In genomic region chr2:179332903-179333302, GRCh38 we compare ENCODE assay signal across 16 cellular contexts.
A peak's percentile ranks its signal among the peaks of the same experiment; 100 is the strongest.
DNase-seq lines count a peak whose midpoint lies in the region; ATAC-seq and TF ChIP-seq lines count a peak whose summit lies in the region.
"Had no signal": no experiment of that assay in that cellular context is flagged by ENCODE, and none has a peak within 500 bp of the region (broad histone marks: within the 10 kb centered on the region; RNA-seq: fewer than 3 reads in every experiment).

No MANE protein-coding gene starts in this region.

- H3K79me2 ChIP-seq in GM23338 (replicated peaks; ENCODE audit: insufficient read depth) = no peaks in the 10 kb centered on the region

- H3K36me3 Mint-ChIP-seq in GM23338 (ENCODE audit: low read depth) = no peaks in the 10 kb centered on the region
- H3K36me3 Mint-ChIP-seq: natural killer cell had no signal

- no peak overlapping the region for H3K4me3 ChIP-seq in testis
- no peak overlapping the region for H3K4me3 ChIP-seq in GM23338

- H3K9me2 ChIP-seq in GM23338 (ENCODE audit: insufficient read depth) = no peaks in the 10 kb centered on the region

- H3K4me2 ChIP-seq in GM23338 = no peak overlapping the region

- ATAC-seq in GM23338 (no peak), GM21390 (IDR thresholded peaks at IDR 0.05; ENCODE audit: unreplicated experiment) (no peak)
- ATAC-seq: natural killer cell; stimulated activated naive CD8-positive, alpha-beta T cell treated with anti-CD3 and anti-CD28 coated beads, Interleukin-15, amount 100 ng/mL, for 72 hours had no signal

- H3K36me3 ChIP-seq in testis (ENCODE audit: low read depth, missing control alignments) = no peaks in the 10 kb centered on the region
- no peaks in the 10 kb centered on the region for H3K36me3 ChIP-seq in GM23338 (ENCODE audit: insufficient read depth)

- H4K20me1 ChIP-seq in GM23338 (replicated peaks; ENCODE audit: insufficient read depth) = no peaks in the 10 kb centered on the region

- 38 to 41% methylated on average over 2 of the region's 2 CpGs for WGBS in testis, 2 donors

- H3K4me3 Mint-ChIP-seq in GM23338 = no peak overlapping the region
- H3K4me3 Mint-ChIP-seq: dendritic cell treated with granulocyte-macrophage colony-stimulating factor and Interleukin-4, amounts not matched to agents 40 ng/mL and 50 ng/mL, for 4 days; natural killer cell; stimulated activated naive CD8-positive, alpha-beta T cell treated with anti-CD3 and anti-CD28 coated beads, Interleukin-15, amount 100 ng/mL, for 72 hours had no signal

- peaks cover 13% of the 10 kb centered on the region for H3K4me1 ChIP-seq in testis
- H3K4me1 ChIP-seq in GM23338 (ENCODE audit: insufficient read depth) = 0 out of 2 replicates have a peak, but pooled peaks cover 5% of the 10 kb centered on the region

- no peaks in the 10 kb centered on the region for H3F3A ChIP-seq in GM23338 (replicated peaks; ENCODE audit: low read depth)

- DNase-seq in NCI-H2029 (lab: John Stamatoyannopoulos, UW) (peak; percentile 0), NCI-H2029 treated with DMSO at 0.1 percent for 48 hours (lab: John Stamatoyannopoulos, UW) (no peak), astrocyte of the hippocampus (ENCODE audit: low read depth, low spot score) (peak; percentile 49), hepatic stellate cell (ENCODE audit: low spot score) (peak; percentile 21), testis (no peak), occipital lobe (lab: John Stamatoyannopoulos, UW) (no peak), GM23338 (ENCODE audit: low spot score) (no peak)
- DNase-seq: glutamatergic neuron; HCEC 1CT; MV-4-11; natural killer cell; stimulated activated naive CD8-positive, alpha-beta T cell treated with anti-CD3 and anti-CD28 coated beads, Interleukin-15, amount 100 ng/mL, for 72 hours; T-helper 1 cell had no signal

- H3K27me3 ChIP-seq in testis (no peaks in the 10 kb centered on the region), GM23338 (ENCODE audit: insufficient read depth) (no peaks in the 10 kb centered on the region)

- no peak for TF ChIP-seq POLR2A in testis (IDR thresholded peaks at IDR 0.05)

- peaks cover 3% of the 10 kb centered on the region; the same call in 1 of the 3 replicates for H3K9me3 Mint-ChIP-seq in GM23338
- H3K9me3 Mint-ChIP-seq: dendritic cell treated with granulocyte-macrophage colony-stimulating factor and Interleukin-4, amounts not matched to agents 40 ng/mL and 50 ng/mL, for 4 days; natural killer cell; stimulated activated naive CD8-positive, alpha-beta T cell treated with anti-CD3 and anti-CD28 coated beads, Interleukin-15, amount 100 ng/mL, for 72 hours had no signal

- no peaks in the 10 kb centered on the region for H3K27me3 Mint-ChIP-seq in GM23338 (ENCODE audit: insufficient read depth, low read depth, poor library complexity)
- H3K27me3 Mint-ChIP-seq: dendritic cell treated with granulocyte-macrophage colony-stimulating factor and Interleukin-4, amounts not matched to agents 40 ng/mL and 50 ng/mL, for 4 days had no signal

- H3K27ac ChIP-seq in testis = no peak overlapping the region
- H3K27ac ChIP-seq in GM23338 (ENCODE audit: low read depth) = no peak overlapping the region
- H3K27ac ChIP-seq: 22Rv1 had no signal

- H3K27ac Mint-ChIP-seq in GM23338 = no peak overlapping the region
- H3K27ac Mint-ChIP-seq: dendritic cell treated with granulocyte-macrophage colony-stimulating factor and Interleukin-4, amounts not matched to agents 40 ng/mL and 50 ng/mL, for 4 days; natural killer cell; stimulated activated naive CD8-positive, alpha-beta T cell treated with anti-CD3 and anti-CD28 coated beads, Interleukin-15, amount 100 ng/mL, for 72 hours had no signal

- H3K9me3 ChIP-seq in testis = no peaks in the 10 kb centered on the region

- intact Hi-C loops in testis (cut with DNase I; ENCODE audit: low total_unique reads) = no loop called here

- TF ChIP-seq CTCF in testis (IDR thresholded peaks at IDR 0.05) (no peak), GM23338 (conservative IDR thresholded peaks at IDR 0.05; ENCODE audit: low read depth in 2 of 2) (no peak)

- peaks cover 16% of the 10 kb centered on the region; the same call in 2 of the 3 replicates for H3K4me1 Mint-ChIP-seq in GM23338
- H3K4me1 Mint-ChIP-seq: natural killer cell; stimulated activated naive CD8-positive, alpha-beta T cell treated with anti-CD3 and anti-CD28 coated beads, Interleukin-15, amount 100 ng/mL, for 72 hours had no signal

- no peak overlapping the region for H2AFZ ChIP-seq in GM23338

TF ChIP-seq in GM23338, 12 proteins besides CTCF, POLR2A, EP300 and RAD21 (continues in another document):
- TF ChIP-seq REST (IDR thresholded peaks at IDR 0.05; ENCODE audit: unreplicated experiment) (no peak), EZH2 (IDR thresholded peaks at IDR 0.05; ENCODE audit: low read depth, unreplicated experiment) (no peak), ZNF331 (CRISPR knock-in tag; IDR thresholded peaks at IDR 0.05; ENCODE audit: low read depth) (no peak), POLR2AphosphoS5 (IDR thresholded peaks at IDR 0.05; ENCODE audit: low read depth) (no peak), EZH2phosphoT487 (IDR thresholded peaks at IDR 0.05; ENCODE audit: unreplicated experiment) (no peak), NANOG (IDR thresholded peaks at IDR 0.05; ENCODE audit: borderline replicate concordance) (no peak), CREB1 (CRISPR knock-in tag; IDR thresholded peaks at IDR 0.05; ENCODE audit: low read depth) (no peak), JUNB (IDR thresholded peaks at IDR 0.05; ENCODE audit: unreplicated experiment) (no peak), ETS1 (IDR thresholded peaks at IDR 0.05) (no peak), ZNF114 (CRISPR knock-in tag; IDR thresholded peaks at IDR 0.05) (no peak), STAT1 (IDR thresholded peaks at IDR 0.05; ENCODE audit: unreplicated experiment) (no peak)

Comparison
In these comparisons a context has a peak if more than half of its experiments do, and no peak if none do; other contexts are left out.
1. DNase-seq: peak in NCI-H2029 (single experiment), astrocyte of the hippocampus (single experiment) and hepatic stellate cell (single experiment); none in NCI-H2029 treated with DMSO at 0.1 percent for 48 hours (single experiment), testis (single experiment), occipital lobe (single experiment) and GM23338 (single experiment).